ENCODE assay signal across 24 cellular contexts in genomic region chr11:29959488-29959887, GRCh38. TPM values are rescaled to one million over a fixed set of nuclear protein-coding genes. Genes with fewer than 3 reads are reported as not detected.
"Had no signal": no experiment of that assay in that cellular context is flagged by ENCODE, and none has a peak within 500 bp of the region (broad histone marks: within the 10 kb centered on the region; RNA-seq: fewer than 3 reads in every experiment).

No MANE protein-coding gene starts in this region.

- H3K4me3 ChIP-seq: SJSA1, SK-N-MC had no signal

- H3K27me3 ChIP-seq: SJSA1 had no signal

- H3K4me1 ChIP-seq: SJSA1 had no signal

- H3K9me3 ChIP-seq: SJSA1 had no signal

- ATAC-seq: HepG2 had no signal

- DNase-seq: IMR-90, Karpas-422, KG1, MM.1S, NCI-H1092 treated with DMSO at 0.1 percent for 48 hours, NCI-H1436, NCI-H187, NCI-H2029, NCI-H2081 treated with DMSO at 0.1 percent for 48 hours, NCI-H2171, NCI-H226, NCI-H446, NCI-H510A, NCI-H524 treated with DMSO at 0.1 percent for 48 hours, NCI-H69, NCI-H774, Right ventricle myocardium superior, RPMI8226, SIG-M5 had no signal

- H3K27ac ChIP-seq: SJSA1, SK-N-MC had no signal

- H3K36me3 ChIP-seq: SJSA1 had no signal

RNA-seq across cellular contexts. Expression of gene KCNA4, which starts 57.3 kb away (rescaled TPM):
- total RNA-seq: HepG2, HT1080, IMR-90, M059J, SJSA1 had no signal
- polyA plus RNA-seq: HepG2, IMR-90 had no signal
